8 cellular contexts compared by ENCODE assay signal in genomic region chr22:42621505-42622002, GRCh38. TPM values are rescaled to one million over a fixed set of nuclear protein-coding genes. Genes with fewer than 3 reads are reported as not detected.
A peak's percentile ranks its signal among the peaks of the same experiment; 100 is the strongest.
DNase-seq lines count a peak whose midpoint lies in the region; ATAC-seq and TF ChIP-seq lines count a peak whose summit lies in the region.

No MANE protein-coding gene starts in this region.

- H3K4me3 Mint-ChIP-seq in T-cell, result no peak overlapping the region

- no peak overlapping the region for H3K4me3 ChIP-seq in HFF-Myc (replicated peaks; ENCODE audit: low read depth, low read length)

- CTCF ChIA-PET in T-cell (lab: Charles Lee), result interaction anchor here in 1 of 2 donors (0.5 to 0.6 kb wide), 2 partner anchors 20 to 674 kb away, joined by 3 to 5 read pairs; no protein-coding TSS in a partner anchor

- POLR2A ChIA-PET in T-cell (lab: Charles Lee), result interaction anchor here in 1 of 2 donors (0.7 kb wide), 1 partner anchor 108 kb away, joined by 3 read pairs; no protein-coding TSS in a partner anchor

- no peaks in the 10 kb centered on the region for H3K27me3 Mint-ChIP-seq in T-cell

- peaks cover 4 to 8% (median 7%) of the 10 kb centered on the region in 3 donors for H3K4me1 Mint-ChIP-seq in T-cell

- H3K9me3 Mint-ChIP-seq in T-cell, result no peaks in the 10 kb centered on the region

- peaks cover 9% of the 10 kb centered on the region for H3K36me3 Mint-ChIP-seq in T-cell

- DNase-seq in CMK (ENCODE audit: low read depth) (peak; percentile 49), HFF-Myc (ENCODE audit: extremely low read depth, low read depth) (peak; percentile 61), T-cell (peak in 27 of 34 experiments; percentile 18 to 58 (median 35)), astrocyte of the hippocampus (ENCODE audit: low read depth, low spot score) (peak; percentile 88), iPS-NIHi11 (ENCODE audit: low spot score) (peak; percentile 96), GF-D8 (lab: John Stamatoyannopoulos, UW) (no peak)
- DNase-seq in stimulated activated CD4-positive, alpha-beta T cell treated with anti-CD3 and anti-CD28 coated beads, Interleukin-1b, Interleukin-23, amount 100 ng/mL, for 24 hours (ENCODE audit: low read depth in 4 of 4, low spot score in 1 of 4), result peak in 3 of 4 experiments; percentile 27 to 40 (median 30)

- peak; percentile 95 for TF ChIP-seq CTCF in HFF-Myc (IDR thresholded peaks at IDR 0.05; ENCODE audit: low read depth, low read length, missing control alignments)

- H3K27ac Mint-ChIP-seq in T-cell, result peak overlapping the region in 1 of 2 donors; percentile 36

- ATAC-seq in T-cell (replicated peaks in 1 of 4) (peak; percentile 63 to 82 (median 76)), GM21723 (IDR thresholded peaks at IDR 0.05; ENCODE audit: unreplicated experiment) (no peak)

RNA-seq across cellular contexts. Expression of gene POLDIP3, which starts 6.9 kb away (rescaled TPM):
- 10 to 100 TPM; 66.5 to 83.8 (median 81.0) TPM for total RNA-seq in T-cell

RNA-seq across cellular contexts. Expression of gene ATP5MGL, which starts 18.8 kb away (rescaled TPM):
- 1 to 10 TPM in 4 of 5 donors, under 1 TPM in 1; 0.79 to 5.0 (median 1.8) TPM for total RNA-seq in T-cell

RNA-seq across cellular contexts. Expression of gene CYB5R3, which starts 27.6 kb away (rescaled TPM):
- total RNA-seq in T-cell, result 10 to 100 TPM; 40.8 to 58.6 (median 51.0) TPM
